10 cellular contexts compared by ENCODE assay signal in genomic region chr9:135480942-135481315, GRCh38. TPM values are rescaled to one million over a fixed set of nuclear protein-coding genes. Genes with fewer than 3 reads are reported as not detected.
DNase-seq lines count a peak whose midpoint lies in the region; ATAC-seq, FAIRE-seq and TF ChIP-seq lines count a peak whose summit lies in the region.
"Had no signal": no experiment of that assay in that cellular context is flagged by ENCODE, and none has a peak within 500 bp of the region (broad histone marks: within the 10 kb centered on the region; RNA-seq: fewer than 3 reads in every experiment).

No MANE protein-coding gene starts in this region.

- no peak overlapping the region for H3K27ac Mint-ChIP-seq in activated CD4-positive, alpha-beta memory T cell treated with anti-CD3 and anti-CD28 coated beads for 36 hours

- DNase-seq in HCT116 (ENCODE audit: low read depth, low spot score) (no peak), small intestine (no peak), CD1c-positive myeloid dendritic cell (ENCODE audit: extremely low spot score) (no peak), testis (no peak), COR-L47 (lab: John Stamatoyannopoulos, UW) (no peak), NCI-H1048 (lab: John Stamatoyannopoulos, UW) (no peak)
- DNase-seq in activated CD4-positive, alpha-beta memory T cell treated with anti-CD3 and anti-CD28 coated beads for 36 hours, result peak; percentile 27
- DNase-seq: activated CD8-positive, alpha-beta memory T cell treated with anti-CD3 and anti-CD28 coated beads for 24 hours had no signal

- H3K4me2 ChIP-seq in HCT116 (ENCODE audit: low read length), result peak overlapping the region; percentile 98

- no peaks in the 10 kb centered on the region for H3K9me3 Mint-ChIP-seq in activated CD4-positive, alpha-beta memory T cell treated with anti-CD3 and anti-CD28 coated beads for 36 hours

- H3K27me3 Mint-ChIP-seq in activated CD4-positive, alpha-beta memory T cell treated with anti-CD3 and anti-CD28 coated beads for 36 hours, result peaks cover 36% of the 10 kb centered on the region

- peak overlapping the region; percentile 41 for H3K4me3 Mint-ChIP-seq in activated CD4-positive, alpha-beta memory T cell treated with anti-CD3 and anti-CD28 coated beads for 36 hours

- no peaks in the 10 kb centered on the region for H3K9me2 ChIP-seq in HCT116 (ENCODE audit: insufficient read depth)

- H3K27me3 ChIP-seq in HCT116 (ENCODE audit: insufficient read depth, low read length) (no peaks in the 10 kb centered on the region), small intestine (ENCODE audit: control insufficient read depth in 2 of 2, insufficient read depth in 2 of 2, low read length in 2 of 2) (no peaks in the 10 kb centered on the region), testis (no peaks in the 10 kb centered on the region)

- H3K4me1 Mint-ChIP-seq in activated CD4-positive, alpha-beta memory T cell treated with anti-CD3 and anti-CD28 coated beads for 36 hours (ENCODE audit: low read depth), result peaks cover 9% of the 10 kb centered on the region

- H3K36me3 ChIP-seq in HCT116 (ENCODE audit: control insufficient read depth in 1 of 2, insufficient read depth in 2 of 2, low read length in 2 of 2), result peaks cover 4 to 23% of the 10 kb centered on the region in 2 experiments; a peak in 3 of 4 replicates
- H3K36me3 ChIP-seq in small intestine (ENCODE audit: control insufficient read depth in 2 of 2, insufficient read depth in 2 of 2, low read length in 2 of 2), result peaks cover 0 to 2% of the 10 kb centered on the region in 2 donors
- no peaks in the 10 kb centered on the region for H3K36me3 ChIP-seq in testis (ENCODE audit: low read depth, missing control alignments)

- H3K9me3 ChIP-seq in HCT116 (ENCODE audit: control insufficient read depth in 1 of 2, insufficient read depth in 1 of 2, low read depth in 1 of 2, low read length in 2 of 2) (no peaks in the 10 kb centered on the region), small intestine (ENCODE audit: control insufficient read depth, low read depth) (no peaks in the 10 kb centered on the region), testis (no peaks in the 10 kb centered on the region)

- no peak for TF ChIP-seq CTCF in HCT116 (IDR thresholded peaks at IDR 0.05 in 2 of 3, conservative IDR thresholded peaks at IDR 0.05 in 1 of 3; ENCODE audit: borderline replicate concordance in 1 of 3, insufficient read depth in 1 of 3, low read depth in 2 of 3, low read length in 2 of 3)
- TF ChIP-seq CTCF in testis (IDR thresholded peaks at IDR 0.05), result no peak

- H3K4me3 ChIP-seq in HCT116 (replicated peaks in 1 of 2; ENCODE audit: low read depth in 1 of 2, low read length in 2 of 2) (peak overlapping the region; percentile 86 to 91), iPS-11a (ENCODE audit: low read depth, low read length) (peak overlapping the region; percentile 72), small intestine (ENCODE audit: low read depth in 1 of 2, low read length in 2 of 2) (peak overlapping the region; percentile 77 to 82), testis (peak overlapping the region in 1 of 2 donors; percentile 82)

- CTCF ChIA-PET in HCT116 (lab: Charles Lee), result interaction anchor here (0.6 to 0.8 kb wide), 2 partner anchors 9 to 15 kb away, joined by 3 read pairs; no protein-coding TSS in a partner anchor
- CTCF ChIA-PET in activated CD4-positive, alpha-beta memory T cell treated with anti-CD3 and anti-CD28 coated beads for 36 hours (lab: Charles Lee), result interaction anchor here (0.7 to 1.0 kb wide), 3 partner anchors 12 to 1067 kb away, joined by 3 to 4 read pairs (median 4); no protein-coding TSS in a partner anchor

- no TSS peak for BruUV-seq in HCT116 (replicated peaks; lab: Mats Ljungman, UMichigan)

- peak overlapping the region; percentile 82 for H3K9ac ChIP-seq in HCT116 (ENCODE audit: low read length)

- FAIRE-seq in small intestine (lab: Jason Lieb, UNC), result no peak

- RAD21 ChIA-PET in HCT116 (lab: Charles Lee; ENCODE audit: low non-redundant PET in 1 of 2, low total read pairs in 2 of 2, uncharacterized antibody in 2 of 2, unreplicated experiment in 2 of 2), result no interaction called here

- 25 to 33% (median 31%) methylated on average over 11 of the region's 11 CpGs for WGBS in small intestine, 3 donors
- WGBS in testis, 2 donors, result 27 to 34% methylated on average over 10 to 11 of the region's 11 CpGs

- H3K4me1 ChIP-seq in HCT116 (ENCODE audit: control insufficient read depth in 1 of 2, insufficient read depth in 2 of 2, low read length in 2 of 2), result peaks cover 10 to 20% of the 10 kb centered on the region in 2 experiments; a peak in 3 of 4 replicates
- peaks cover 0 to 4% of the 10 kb centered on the region in 2 donors for H3K4me1 ChIP-seq in small intestine (ENCODE audit: control insufficient read depth in 2 of 2, insufficient read depth in 1 of 2, low read depth in 1 of 2, low read length in 1 of 2)
- peaks cover 6% of the 10 kb centered on the region for H3K4me1 ChIP-seq in testis

- TF ChIP-seq POLR2A in HCT116 (IDR thresholded peaks at IDR 0.05; ENCODE audit: borderline replicate concordance, extremely low read depth, insufficient read depth, insufficient read length) (no peak), testis (IDR thresholded peaks at IDR 0.05) (no peak)

- no peak for TF ChIP-seq RAD21 in HCT116 (IDR thresholded peaks at IDR 0.05; ENCODE audit: low read depth)

- intact Hi-C loops in HCT116 (cut with micrococcal nuclease) (no loop called here), testis (cut with DNase I; ENCODE audit: low total_unique reads) (no loop called here)
- intact Hi-C loops in activated CD4-positive, alpha-beta memory T cell treated with anti-CD3 and anti-CD28 coated beads for 36 hours (cut with micrococcal nuclease), result no loop called here

- no peaks in the 10 kb centered on the region for H4K20me1 ChIP-seq in HCT116 (ENCODE audit: insufficient read depth)

- H2AFZ ChIP-seq in HCT116 (ENCODE audit: low read depth, low read length, poor library complexity, severe bottlenecking), result no peak overlapping the region

- peak; percentile 4; the same call in 1 of the 2 replicates for ATAC-seq in HCT116

- peaks cover 1% of the 10 kb centered on the region for H3K36me3 Mint-ChIP-seq in activated CD4-positive, alpha-beta memory T cell treated with anti-CD3 and anti-CD28 coated beads for 36 hours

- H3K79me2 ChIP-seq in HCT116 (ENCODE audit: insufficient read depth, low read length), result peaks cover 30% of the 10 kb centered on the region

- H3K27ac ChIP-seq in HCT116 (ENCODE audit: low read depth, low read length), result peak overlapping the region; percentile 91
- H3K27ac ChIP-seq in small intestine (ENCODE audit: low read depth in 1 of 2, low read length in 1 of 2), result no peak overlapping the region
- H3K27ac ChIP-seq in testis, result no peak overlapping the region

- POLR2A ChIA-PET in HCT116 (lab: Charles Lee), result interaction anchor here (1.0 to 1.6 kb wide), 2 partner anchors 10 to 12 kb away, joined by 5 to 6 read pairs; no protein-coding TSS in a partner anchor
- POLR2A ChIA-PET in activated CD4-positive, alpha-beta memory T cell treated with anti-CD3 and anti-CD28 coated beads for 36 hours (lab: Charles Lee), result interaction anchor here (0.6 to 1.5 kb wide), 3 partner anchors 12 to 1034 kb away, joined by 3 to 7 read pairs (median 6); no protein-coding TSS in a partner anchor

TF ChIP-seq in HCT116, 20 proteins besides CTCF, POLR2A, EP300 and RAD21:
- no peak for TF ChIP-seq REST (IDR thresholded peaks at IDR 0.05; ENCODE audit: low read depth)
- no peak for TF ChIP-seq ZNF274 (IDR thresholded peaks at IDR 0.05; ENCODE audit: low read depth, low read length)

RNA-seq across cellular contexts. Expression of gene PPP1R26, which starts 1.3 kb away (rescaled TPM):
- 32.0 TPM for total RNA-seq in HCT116 (2021; ENCODE audit: unreplicated experiment)
- polyA plus RNA-seq in HCT116 (2012), result 23.3 and 23.7 TPM in 2 replicates
- 1 to 10 TPM; 3.5 to 4.9 TPM for total RNA-seq in activated CD4-positive, alpha-beta memory T cell treated with anti-CD3 and anti-CD28 coated beads for 36 hours
- polyA plus RNA-seq in small intestine, result 10 to 100 TPM in 1 of 3 donors, 1 to 10 TPM in 2; 6.5 to 10.1 (median 9.8) TPM
- total RNA-seq in testis, result 10 to 100 TPM; 33.1 to 38.8 TPM
- 15.6 TPM for polyA plus RNA-seq in testis (ENCODE audit: insufficient read depth, low read depth, low replicate concordance)

RNA-seq across cellular contexts. Expression of gene MRPS2, which starts 19.6 kb away (rescaled TPM):
- total RNA-seq in HCT116 (2021; ENCODE audit: unreplicated experiment) (85.1 TPM), testis (10 to 100 TPM; 35.9 to 40.4 TPM)
- polyA plus RNA-seq in HCT116 (2012), result 135 and 169 TPM in 2 replicates
- 10 to 100 TPM; 42.2 to 42.7 TPM for total RNA-seq in activated CD4-positive, alpha-beta memory T cell treated with anti-CD3 and anti-CD28 coated beads for 36 hours
- polyA plus RNA-seq in small intestine (10 to 100 TPM; 32.4 to 65.9 (median 37.3) TPM), testis (ENCODE audit: insufficient read depth, low read depth, low replicate concordance) (34.7 TPM)

RNA-seq across cellular contexts. Expression of gene LCN1, which starts 40.3 kb away (rescaled TPM):
- total RNA-seq in HCT116 (2021; ENCODE audit: unreplicated experiment) (not detected), testis (not detected)
- not detected in 2 replicates for polyA plus RNA-seq in HCT116 (2012)
- not detected for total RNA-seq in activated CD4-positive, alpha-beta memory T cell treated with anti-CD3 and anti-CD28 coated beads for 36 hours
- polyA plus RNA-seq in small intestine (not detected), testis (ENCODE audit: insufficient read depth, low read depth, low replicate concordance) (2.7 TPM)
- total RNA-seq: lung microvascular endothelial cell had no signal
